In genomic region chr16:85254051-85254450, GRCh38 we compare ENCODE assay signal across 20 cellular contexts.
DNase-seq lines count a peak whose midpoint lies in the region; ATAC-seq, FAIRE-seq and TF ChIP-seq lines count a peak whose summit lies in the region.
"Had no signal": no experiment of that assay in that cellular context is flagged by ENCODE, and none has a peak within 500 bp of the region (broad histone marks: within the 10 kb centered on the region; RNA-seq: fewer than 3 reads in every experiment).

No MANE protein-coding gene starts in this region.

- H2BK15ac ChIP-seq in IMR-90 (ENCODE audit: low read depth, low read length), result no peak overlapping the region
- H2BK15ac ChIP-seq in neuronal stem cell (ENCODE audit: low read length), result peak overlapping the region; percentile 79

- no peak for FAIRE-seq in K562 (lab: Jason Lieb, UNC)
- FAIRE-seq: D721Med, GM12878, GM19239 had no signal

- no peak for TF ChIP-seq POLR2A in IMR-90 (IDR thresholded peaks at IDR 0.05; ENCODE audit: low read depth, low read length)
- no peak for TF ChIP-seq POLR2A in K562 (conservative IDR thresholded peaks at IDR 0.05)

- no peak overlapping the region for H2BK5ac ChIP-seq in IMR-90 (ENCODE audit: low read depth, low read length, poor library complexity, severe bottlenecking)
- no peak overlapping the region for H2BK5ac ChIP-seq in neuronal stem cell (ENCODE audit: low read length)

- H3K27me3 ChIP-seq in BLaER1 (no peaks in the 10 kb centered on the region), IMR-90 (ENCODE audit: control insufficient read depth, insufficient read depth, low read length) (no peaks in the 10 kb centered on the region), K562 (ENCODE audit: control insufficient read depth in 2 of 2, insufficient read depth in 2 of 2, low read length in 2 of 2) (no peaks in the 10 kb centered on the region), neuronal stem cell (ENCODE audit: control insufficient read depth in 3 of 3, insufficient read depth in 3 of 3, low read depth in 1 of 3, low read length in 3 of 3) (no peaks in the 10 kb centered on the region), mammary epithelial cell (ENCODE audit: insufficient read depth, low read length) (no peaks in the 10 kb centered on the region)

- WGBS in IMR-90 (ENCODE audit: extremely low coverage in 2 of 2, insufficient read length in 1 of 2), 2 experiments, result 90% methylated on average over 8 of the region's 9 CpGs; no CpG with 5 or more reads in 1 of the 2 experiments
- 63% methylated on average over 9 of the region's 9 CpGs for WGBS in K562 (ENCODE audit: insufficient coverage, low coverage, missing lambda C conversion rate)
- WGBS in neuronal stem cell (ENCODE audit: extremely low coverage in 2 of 2, insufficient read length in 2 of 2, insufficient replicate concordance in 1 of 2), 2 donors, result no CpG with 5 or more reads among the region's 9 CpGs
- WGBS in mammary epithelial cell (ENCODE audit: low coverage, missing lambda C conversion rate), result 92% methylated on average over 8 of the region's 9 CpGs

- no peak overlapping the region for H2AK5ac ChIP-seq in IMR-90 (ENCODE audit: low read depth, low read length)
- peak overlapping the region; percentile 95 for H2AK5ac ChIP-seq in neuronal stem cell (ENCODE audit: low read depth, low read length)

- H2BK12ac ChIP-seq in neuronal stem cell (ENCODE audit: low read length), result no peak overlapping the region

- BruUV-seq in IMR-90 (replicated peaks; lab: Mats Ljungman, UMichigan) (no TSS peak), K562 (replicated peaks; lab: Mats Ljungman, UMichigan) (no TSS peak), mammary epithelial cell (replicated peaks; lab: Mats Ljungman, UMichigan) (no TSS peak)

- no peak overlapping the region for H3K4me3 ChIP-seq in BLaER1
- no peak overlapping the region for H3K4me3 ChIP-seq in IMR-90 (ENCODE audit: insufficient read depth, low read depth, low read length)
- H3K4me3 ChIP-seq in K562, result no peak overlapping the region
- H3K4me3 ChIP-seq in neuronal stem cell (ENCODE audit: low read length in 2 of 2), result no peak overlapping the region
- no peak overlapping the region for H3K4me3 ChIP-seq in mammary epithelial cell (replicated peaks in 1 of 3; ENCODE audit: insufficient read depth in 1 of 3, low read depth in 2 of 3, low read length in 3 of 3)
- no peak overlapping the region for H3K4me3 ChIP-seq in mucosa of descending colon
- H3K4me3 ChIP-seq: BLaER1 treated with 17β-estradiol and CSF1 and Interleukin-3, amounts not matched to agents 10 nM and 100 nM; GM12878 had no signal

- H3K14ac ChIP-seq in IMR-90 (replicated peaks; ENCODE audit: low read depth, low read length) (no peak overlapping the region), neuronal stem cell (ENCODE audit: low read length) (no peak overlapping the region)

- H4K20me1 ChIP-seq in BLaER1, result no peaks in the 10 kb centered on the region
- peaks cover 78% of the 10 kb centered on the region for H4K20me1 ChIP-seq in IMR-90 (ENCODE audit: insufficient read depth, low read length)
- H4K20me1 ChIP-seq in K562 (replicated peaks; ENCODE audit: control insufficient read depth, insufficient read depth, low read length), result peaks cover 55% of the 10 kb centered on the region
- no peaks in the 10 kb centered on the region for H4K20me1 ChIP-seq in mammary epithelial cell (ENCODE audit: insufficient read depth, low read length)

- H2AFZ ChIP-seq in IMR-90 (replicated peaks; ENCODE audit: low read length, poor library complexity), result peak overlapping the region; percentile 33
- no peak overlapping the region for H2AFZ ChIP-seq in K562 (ENCODE audit: low read depth, low read length)
- H2AFZ ChIP-seq in neuronal stem cell (ENCODE audit: low read length), result no peak overlapping the region
- H2AFZ ChIP-seq in mammary epithelial cell (ENCODE audit: low read depth, low read length), result no peak overlapping the region

- H3K9me1 ChIP-seq in IMR-90 (ENCODE audit: insufficient read depth, low read length) (no peaks in the 10 kb centered on the region), K562 (ENCODE audit: control insufficient read depth, insufficient read depth, low read length) (peaks cover 7% of the 10 kb centered on the region)

- H3K36me3 ChIP-seq in BLaER1 (no peaks in the 10 kb centered on the region), IMR-90 (ENCODE audit: control insufficient read depth, insufficient read depth, low read length) (no peaks in the 10 kb centered on the region), K562 (ENCODE audit: control insufficient read depth, insufficient read depth, low read length) (no peaks in the 10 kb centered on the region), neuronal stem cell (replicated peaks in 1 of 2; ENCODE audit: control insufficient read depth in 2 of 2, insufficient read depth in 2 of 2, low read length in 2 of 2) (no peaks in the 10 kb centered on the region), mammary epithelial cell (ENCODE audit: insufficient read depth, low read length) (no peaks in the 10 kb centered on the region), mucosa of descending colon (ENCODE audit: low read depth) (no peaks in the 10 kb centered on the region)
- H3K36me3 ChIP-seq: BLaER1 treated with 17β-estradiol and CSF1 and Interleukin-3, amounts not matched to agents 10 nM and 100 nM had no signal

- H3K9ac ChIP-seq in BLaER1 (no peak overlapping the region), IMR-90 (ENCODE audit: low read depth, low read length) (no peak overlapping the region), K562 (ENCODE audit: insufficient read depth in 1 of 2, low read depth in 2 of 2, low read length in 2 of 2) (no peak overlapping the region), neuronal stem cell (ENCODE audit: low read depth, low read length, poor library complexity) (no peak overlapping the region), mammary epithelial cell (ENCODE audit: insufficient read depth, low read length) (no peak overlapping the region)
- H3K9ac ChIP-seq: BLaER1 treated with 17β-estradiol and CSF1 and Interleukin-3, amounts not matched to agents 10 nM and 100 nM had no signal

- H3K27ac ChIP-seq in BLaER1 (peak overlapping the region; percentile 48; the same call in 1 of the 2 replicates), IMR-90 (ENCODE audit: insufficient read depth, low read length) (no peak overlapping the region), K562 (ENCODE audit: extremely low read depth, low read depth, low read length) (no peak overlapping the region), neuronal stem cell (replicated peaks; ENCODE audit: low read length) (no peak overlapping the region), mammary epithelial cell (ENCODE audit: insufficient read depth, low read depth, low read length) (no peak overlapping the region)
- H3K27ac ChIP-seq: BLaER1 treated with 17β-estradiol and CSF1 and Interleukin-3, amounts not matched to agents 10 nM and 100 nM had no signal

- no peak overlapping the region for H4K5ac ChIP-seq in IMR-90 (ENCODE audit: low read depth, low read length)

- H3K18ac ChIP-seq in IMR-90 (ENCODE audit: low read depth, low read length) (no peak overlapping the region), neuronal stem cell (ENCODE audit: low read length) (peak overlapping the region; percentile 12)

- no peak overlapping the region for H3K23ac ChIP-seq in IMR-90 (ENCODE audit: low read depth, low read length)
- no peak overlapping the region for H3K23ac ChIP-seq in neuronal stem cell (ENCODE audit: low read depth, low read length, poor library complexity)

- TF ChIP-seq RAD21 in IMR-90 (IDR thresholded peaks at IDR 0.05; ENCODE audit: low read length) (no peak), K562 (CRISPR knock-in tag; conservative IDR thresholded peaks at IDR 0.05 in 1 of 2, IDR thresholded peaks at IDR 0.05 in 1 of 2) (no peak)

- H3K79me2 ChIP-seq in K562 (ENCODE audit: control insufficient read depth, insufficient read depth, low read length) (peaks cover 6% of the 10 kb centered on the region; the same call in 2 of the 3 replicates), mammary epithelial cell (ENCODE audit: insufficient read depth, low read length) (no peaks in the 10 kb centered on the region)

- no peak overlapping the region for H4K91ac ChIP-seq in IMR-90 (ENCODE audit: insufficient read depth, low read depth, low read length)
- no peak overlapping the region for H4K91ac ChIP-seq in neuronal stem cell (ENCODE audit: low read depth, low read length, poor library complexity)

- H3K79me1 ChIP-seq in IMR-90 (ENCODE audit: low read depth in 1 of 2, low read length in 2 of 2) (peaks cover 34 to 79% of the 10 kb centered on the region in 2 experiments), neuronal stem cell (ENCODE audit: low read depth, low read length) (no peaks in the 10 kb centered on the region)

- in situ Hi-C loops in IMR-90 (cut with MboI; ENCODE audit: low sequenced_read_pairs), result no loop called here
- in situ Hi-C loops in K562 (cut with MboI), result loop anchor here (10.0 kb wide), 1 partner anchor 139 kb away; the partner anchor contains the start of gene CIBAR2
- in situ Hi-C loops in mammary epithelial cell (cut with MboI; ENCODE audit: low sequenced_read_pairs in 2 of 2), result no loop called here

- H4K8ac ChIP-seq in IMR-90 (ENCODE audit: low read depth in 2 of 2, low read length in 2 of 2), result no peak overlapping the region
- H4K8ac ChIP-seq in neuronal stem cell (ENCODE audit: low read depth, low read length), result no peak overlapping the region

- ATAC-seq in IMR-90 (ENCODE audit: low read depth), result no peak
- no peak for ATAC-seq in K562
- no peak for ATAC-seq in GM21423 (IDR thresholded peaks at IDR 0.05; ENCODE audit: unreplicated experiment)
- no peak for ATAC-seq in mucosa of descending colon

- peak overlapping the region; percentile 23 for H2AK9ac ChIP-seq in IMR-90 (replicated peaks; ENCODE audit: low read depth, low read length, poor library complexity)

- H3K9me3 ChIP-seq in BLaER1, result no peaks in the 10 kb centered on the region
- H3K9me3 ChIP-seq in IMR-90 (ENCODE audit: control insufficient read depth, insufficient read depth, low read length), result no peaks in the 10 kb centered on the region
- no peaks in the 10 kb centered on the region for H3K9me3 ChIP-seq in K562 (replicated peaks; ENCODE audit: control insufficient read depth, insufficient read depth, low read depth, low read length)
- no peaks in the 10 kb centered on the region for H3K9me3 ChIP-seq in neuronal stem cell (replicated peaks in 1 of 2; ENCODE audit: control insufficient read depth in 2 of 2, insufficient read depth in 1 of 2, low read depth in 1 of 2, low read length in 2 of 2)
- H3K9me3 ChIP-seq in mammary epithelial cell (replicated peaks; ENCODE audit: insufficient read depth, low read length), result no peaks in the 10 kb centered on the region
- H3K9me3 ChIP-seq in mucosa of descending colon, result no peaks in the 10 kb centered on the region
- H3K9me3 ChIP-seq: BLaER1 treated with 17β-estradiol and CSF1 and Interleukin-3, amounts not matched to agents 10 nM and 100 nM had no signal

- no peak overlapping the region for H3K56ac ChIP-seq in IMR-90 (ENCODE audit: extremely low read depth, insufficient read depth, low read length)

- H3K4me2 ChIP-seq in BLaER1, result peak overlapping the region; percentile 89
- no peak overlapping the region for H3K4me2 ChIP-seq in IMR-90 (ENCODE audit: low read depth, low read length)
- H3K4me2 ChIP-seq in K562 (ENCODE audit: insufficient read depth, low read length), result no peak overlapping the region
- no peak overlapping the region for H3K4me2 ChIP-seq in neuronal stem cell (ENCODE audit: insufficient read depth, low read length, poor library complexity, severe bottlenecking)
- no peak overlapping the region for H3K4me2 ChIP-seq in mammary epithelial cell (ENCODE audit: insufficient read depth, low read depth, low read length)

- POLR2A ChIA-PET in IMR-90 (lab: Charles Lee; ENCODE audit: unreplicated experiment), result no interaction called here
- POLR2A ChIA-PET in K562 (lab: Yijun Ruan, JAX), result interaction anchor here (0.6 kb wide), 1 partner anchor 110 kb away, joined by 4 read pairs; no protein-coding TSS in a partner anchor

- intact Hi-C loops in IMR-90 (cut with micrococcal nuclease), result no loop called here
- intact Hi-C loops in K562 (cut with micrococcal nuclease), result no loop called here
- intact Hi-C loops in mammary epithelial cell (cut with micrococcal nuclease), result no loop called here
- intact Hi-C loops in mucosa of descending colon (cut with DNase I, micrococcal nuclease), result no loop called here

- dilution Hi-C loops in IMR-90 (cut with HindIII; ENCODE audit: low sequenced_read_pairs, unreplicated experiment) (no loop called here), mammary epithelial cell (cut with HindIII; ENCODE audit: low sequenced_read_pairs) (loop anchor here (5.0 kb wide), 1 partner anchor 67 kb away; no protein-coding TSS in a partner anchor)

- TF ChIP-seq CTCF in IMR-90 (conservative IDR thresholded peaks at IDR 0.05; ENCODE audit: low read depth, low read length), result no peak
- no peak for TF ChIP-seq CTCF in K562 (IDR thresholded peaks at IDR 0.05 in 2 of 3, conservative IDR thresholded peaks at IDR 0.05 in 1 of 3; ENCODE audit: insufficient read depth in 2 of 3, low read depth in 1 of 3, low read length in 3 of 3)
- no peak for TF ChIP-seq CTCF in mammary epithelial cell (conservative IDR thresholded peaks at IDR 0.05 in 1 of 2, IDR thresholded peaks at IDR 0.05 in 1 of 2; ENCODE audit: extremely low read depth in 1 of 2, insufficient read depth in 1 of 2, low read depth in 1 of 2, low read length in 2 of 2)
- no peak for TF ChIP-seq CTCF in mucosa of descending colon (IDR thresholded peaks at IDR 0.05)

- CTCF ChIA-PET in IMR-90 (lab: Yijun Ruan, JAX) (interaction anchor here (0.7 to 2.0 kb wide), 4 partner anchors 12 to 92 kb away, joined by 3 to 7 read pairs (median 3); no protein-coding TSS in a partner anchor), K562 (lab: Yijun Ruan, JAX; ENCODE audit: low intra/inter-chr PET ratio) (interaction anchor here (0.6 kb wide), 1 partner anchor 62 kb away, joined by 5 read pairs; no protein-coding TSS in a partner anchor), mammary epithelial cell (lab: Charles Lee; ENCODE audit: low non-redundant PET) (interaction anchor here (0.7 to 0.9 kb wide), 2 partner anchors 53 to 443 kb away, joined by 3 to 8 read pairs; no protein-coding TSS in a partner anchor)

- no peak for TF ChIP-seq EP300 in K562 (IDR thresholded peaks at IDR 0.05; ENCODE audit: low read length)

- H3K4ac ChIP-seq in IMR-90 (ENCODE audit: low read depth, low read length), result no peak overlapping the region
- no peak overlapping the region for H3K4ac ChIP-seq in neuronal stem cell (ENCODE audit: low read length)

- H3K4me1 ChIP-seq in BLaER1 (peaks cover 94% of the 10 kb centered on the region), IMR-90 (ENCODE audit: control insufficient read depth, insufficient read depth, low read length) (peaks cover 9% of the 10 kb centered on the region; the same call in 1 of the 2 replicates), K562 (replicated peaks in 1 of 2; ENCODE audit: control insufficient read depth in 2 of 2, insufficient read depth in 2 of 2, low read length in 2 of 2) (peaks cover 2 to 52% of the 10 kb centered on the region in 2 experiments; a peak in 3 of 5 replicates), neuronal stem cell (ENCODE audit: control insufficient read depth in 2 of 2, insufficient read depth in 1 of 2, low read depth in 1 of 2, low read length in 2 of 2) (peaks cover 9 to 36% of the 10 kb centered on the region in 2 donors), mammary epithelial cell (ENCODE audit: insufficient read depth, low read length) (no peaks in the 10 kb centered on the region), mucosa of descending colon (ENCODE audit: low read depth) (no peaks in the 10 kb centered on the region)

- DNase-seq in IMR-90 (no peak), K562 (ENCODE audit: extremely low read depth in 1 of 4, low spot score in 3 of 4) (no peak), neuronal stem cell (ENCODE audit: low spot score) (no peak), NOMO-1 (lab: John Stamatoyannopoulos, UW; ENCODE audit: unreplicated experiment in 2 of 2) (no peak), mammary epithelial cell (no peak), mucosa of descending colon (no peak)
- DNase-seq: CD4-positive, alpha-beta T cell; CD8-positive, alpha-beta memory T cell; DMS 273 treated with DMSO at 0.1 percent for 48 hours; DMS79; GDM1; GOT3; H7; HCEC 1CT had no signal

- H2BK20ac ChIP-seq in IMR-90 (ENCODE audit: low read depth, low read length), result no peak overlapping the region

- H2BK120ac ChIP-seq in IMR-90 (ENCODE audit: low read depth, low read length), result no peak overlapping the region
- H2BK120ac ChIP-seq in neuronal stem cell (ENCODE audit: low read depth, low read length), result no peak overlapping the region
